1 cellular context compared by ENCODE assay signal in genomic region chr19:6527893-6528543, GRCh38.
TF ChIP-seq lines count a peak whose summit lies in the region.

No MANE protein-coding gene starts in this region.

TF ChIP-seq in GM12878, 131 proteins besides CTCF, POLR2A, EP300 and RAD21 (continued from another document and continues in another):
- TF ChIP-seq ZBTB40 (IDR thresholded peaks at IDR 0.05; ENCODE audit: borderline replicate concordance) (peak; percentile 86; the same call in 1 of the 2 replicates), NBN (IDR thresholded peaks at IDR 0.05) (peak; percentile 98), HSF1 (IDR thresholded peaks at IDR 0.05; ENCODE audit: low read depth, low read length) (peak; percentile 70; the same call in 1 of the 2 replicates), CHD2 (IDR thresholded peaks at IDR 0.05; ENCODE audit: borderline replicate concordance, low read depth, low read length) (peak; percentile 51; the same call in 1 of the 2 replicates), ZNF622 (IDR thresholded peaks at IDR 0.05) (no peak), RFX5 (IDR thresholded peaks at IDR 0.05; ENCODE audit: low read depth, low read length) (0 out of 2 replicates have a peak, but pooled peaks have one; percentile 39), CBX5 (IDR thresholded peaks at IDR 0.05; ENCODE audit: low read depth) (0 out of 2 replicates have a peak, but pooled peaks have one; percentile 7), CHD4 (IDR thresholded peaks at IDR 0.05) (0 out of 2 replicates have a peak, but pooled peaks have one; percentile 3), MTA2 (IDR thresholded peaks at IDR 0.05; ENCODE audit: low read depth) (peak; percentile 88), WRNIP1 (IDR thresholded peaks at IDR 0.05; ENCODE audit: borderline replicate concordance, low read depth, low read length) (peak; percentile 77; the same call in 1 of the 2 replicates), MXI1 (IDR thresholded peaks at IDR 0.05; ENCODE audit: low read depth, low read length) (peak; percentile 84; the same call in 1 of the 2 replicates), HDAC6 (IDR thresholded peaks at IDR 0.05; ENCODE audit: unreplicated experiment) (no peak), REST (IDR thresholded peaks at IDR 0.05; ENCODE audit: low read depth, low read length) (no peak), SUZ12 (IDR thresholded peaks at IDR 0.05; ENCODE audit: unreplicated experiment) (no peak), ZZZ3 (IDR thresholded peaks at IDR 0.05; ENCODE audit: control insufficient read depth, insufficient read length, low read depth) (no peak), PAX8 (IDR thresholded peaks at IDR 0.05) (peak; percentile 45; the same call in 1 of the 2 replicates), E2F4 (IDR thresholded peaks at IDR 0.05; ENCODE audit: low read depth, low read length) (no peak), EED (IDR thresholded peaks at IDR 0.05; ENCODE audit: low read depth) (peak; percentile 87; the same call in 1 of the 2 replicates), MEF2A (IDR thresholded peaks at IDR 0.05; ENCODE audit: insufficient read depth, low read depth, low read length) (0 out of 2 replicates have a peak, but pooled peaks have one; percentile 2), E2F8 (IDR thresholded peaks at IDR 0.05; ENCODE audit: low read depth, partially characterized antibody) (peak; percentile 53), ESRRA (IDR thresholded peaks at IDR 0.05; ENCODE audit: low read length) (no peak), RCOR1 (conservative IDR thresholded peaks at IDR 0.05; ENCODE audit: low read depth, low read length) (0 out of 2 replicates have a peak, but pooled peaks have one; percentile 66), NFYA (IDR thresholded peaks at IDR 0.05; ENCODE audit: borderline replicate concordance, low read depth, low read length) (no peak), BRCA1 (IDR thresholded peaks at IDR 0.05; ENCODE audit: low read depth, low read length) (no peak), HCFC1 (IDR thresholded peaks at IDR 0.05; ENCODE audit: low read length) (no peak; the same call in 1 of the 2 replicates), POLR2AphosphoS2 (IDR thresholded peaks at IDR 0.05; ENCODE audit: low read depth, low read length) (peak; percentile 25; the same call in 1 of the 2 replicates), JUNB (IDR thresholded peaks at IDR 0.05) (peak; percentile 57), NR2C1 (IDR thresholded peaks at IDR 0.05) (peak; percentile 94), SPI1 (IDR thresholded peaks at IDR 0.05; ENCODE audit: borderline replicate concordance, insufficient read depth, low read depth, low read length) (no peak), RELA (IDR thresholded peaks at IDR 0.05; ENCODE audit: borderline replicate concordance, partially characterized antibody) (no peak), ZBED1 (IDR thresholded peaks at IDR 0.05; ENCODE audit: borderline replicate concordance) (no peak), MTA3 (IDR thresholded peaks at IDR 0.05; ENCODE audit: borderline replicate concordance, low read length) (no peak; the same call in 1 of the 2 replicates), RB1 (IDR thresholded peaks at IDR 0.05; ENCODE audit: borderline replicate concordance) (peak; percentile 57; the same call in 1 of the 2 replicates), TBL1XR1 (IDR thresholded peaks at IDR 0.05; ENCODE audit: low read depth, low read length) (no peak), SREBF2 (IDR thresholded peaks at IDR 0.05; ENCODE audit: low read length) (no peak), RAD51 (IDR thresholded peaks at IDR 0.05) (peak; percentile 55)
- TF ChIP-seq, protein P1, sequence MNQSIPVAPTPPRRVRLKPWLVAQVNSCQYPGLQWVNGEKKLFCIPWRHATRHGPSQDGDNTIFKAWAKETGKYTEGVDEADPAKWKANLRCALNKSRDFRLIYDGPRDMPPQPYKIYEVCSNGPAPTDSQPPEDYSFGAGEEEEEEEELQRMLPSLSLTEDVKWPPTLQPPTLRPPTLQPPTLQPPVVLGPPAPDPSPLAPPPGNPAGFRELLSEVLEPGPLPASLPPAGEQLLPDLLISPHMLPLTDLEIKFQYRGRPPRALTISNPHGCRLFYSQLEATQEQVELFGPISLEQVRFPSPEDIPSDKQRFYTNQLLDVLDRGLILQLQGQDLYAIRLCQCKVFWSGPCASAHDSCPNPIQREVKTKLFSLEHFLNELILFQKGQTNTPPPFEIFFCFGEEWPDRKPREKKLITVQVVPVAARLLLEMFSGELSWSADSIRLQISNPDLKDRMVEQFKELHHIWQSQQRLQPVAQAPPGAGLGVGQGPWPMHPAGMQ (IDR thresholded peaks at IDR 0.05; ENCODE audit: borderline replicate concordance): peak; percentile 35; the same call in 1 of the 2 replicates
- TF ChIP-seq, protein P2, sequence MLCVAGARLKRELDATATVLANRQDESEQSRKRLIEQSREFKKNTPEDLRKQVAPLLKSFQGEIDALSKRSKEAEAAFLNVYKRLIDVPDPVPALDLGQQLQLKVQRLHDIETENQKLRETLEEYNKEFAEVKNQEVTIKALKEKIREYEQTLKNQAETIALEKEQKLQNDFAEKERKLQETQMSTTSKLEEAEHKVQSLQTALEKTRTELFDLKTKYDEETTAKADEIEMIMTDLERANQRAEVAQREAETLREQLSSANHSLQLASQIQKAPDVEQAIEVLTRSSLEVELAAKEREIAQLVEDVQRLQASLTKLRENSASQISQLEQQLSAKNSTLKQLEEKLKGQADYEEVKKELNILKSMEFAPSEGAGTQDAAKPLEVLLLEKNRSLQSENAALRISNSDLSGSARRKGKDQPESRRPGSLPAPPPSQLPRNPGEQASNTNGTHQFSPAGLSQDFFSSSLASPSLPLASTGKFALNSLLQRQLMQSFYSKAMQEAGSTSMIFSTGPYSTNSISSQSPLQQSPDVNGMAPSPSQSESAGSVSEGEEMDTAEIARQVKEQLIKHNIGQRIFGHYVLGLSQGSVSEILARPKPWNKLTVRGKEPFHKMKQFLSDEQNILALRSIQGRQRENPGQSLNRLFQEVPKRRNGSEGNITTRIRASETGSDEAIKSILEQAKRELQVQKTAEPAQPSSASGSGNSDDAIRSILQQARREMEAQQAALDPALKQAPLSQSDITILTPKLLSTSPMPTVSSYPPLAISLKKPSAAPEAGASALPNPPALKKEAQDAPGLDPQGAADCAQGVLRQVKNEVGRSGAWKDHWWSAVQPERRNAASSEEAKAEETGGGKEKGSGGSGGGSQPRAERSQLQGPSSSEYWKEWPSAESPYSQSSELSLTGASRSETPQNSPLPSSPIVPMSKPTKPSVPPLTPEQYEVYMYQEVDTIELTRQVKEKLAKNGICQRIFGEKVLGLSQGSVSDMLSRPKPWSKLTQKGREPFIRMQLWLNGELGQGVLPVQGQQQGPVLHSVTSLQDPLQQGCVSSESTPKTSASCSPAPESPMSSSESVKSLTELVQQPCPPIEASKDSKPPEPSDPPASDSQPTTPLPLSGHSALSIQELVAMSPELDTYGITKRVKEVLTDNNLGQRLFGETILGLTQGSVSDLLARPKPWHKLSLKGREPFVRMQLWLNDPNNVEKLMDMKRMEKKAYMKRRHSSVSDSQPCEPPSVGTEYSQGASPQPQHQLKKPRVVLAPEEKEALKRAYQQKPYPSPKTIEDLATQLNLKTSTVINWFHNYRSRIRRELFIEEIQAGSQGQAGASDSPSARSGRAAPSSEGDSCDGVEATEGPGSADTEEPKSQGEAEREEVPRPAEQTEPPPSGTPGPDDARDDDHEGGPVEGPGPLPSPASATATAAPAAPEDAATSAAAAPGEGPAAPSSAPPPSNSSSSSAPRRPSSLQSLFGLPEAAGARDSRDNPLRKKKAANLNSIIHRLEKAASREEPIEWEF (IDR thresholded peaks at IDR 0.05; ENCODE audit: insufficient replicate concordance, low read depth, low read length): no peak
